20 cellular contexts compared by ENCODE assay signal in genomic region chr17:47611372-47612350, GRCh38. TPM values are rescaled to one million over a fixed set of nuclear protein-coding genes. Genes with fewer than 3 reads are reported as not detected.
A peak's percentile ranks its signal among the peaks of the same experiment; 100 is the strongest.
DNase-seq lines count a peak whose midpoint lies in the region; ATAC-seq and TF ChIP-seq lines count a peak whose summit lies in the region.
"Had no signal": no experiment of that assay in that cellular context is flagged by ENCODE, and none has a peak within 500 bp of the region (broad histone marks: within the 10 kb centered on the region; RNA-seq: fewer than 3 reads in every experiment).

No MANE protein-coding gene starts in this region.

- H3K4ac ChIP-seq in IMR-90 (ENCODE audit: low read depth, low read length): peak overlapping the region; percentile 61

- H3K9me1 ChIP-seq in IMR-90 (ENCODE audit: insufficient read depth, low read length): peaks cover 6% of the 10 kb centered on the region; the same call in 1 of the 2 replicates

- H3K27ac Mint-ChIP-seq in Calu3 (ENCODE audit: unreplicated experiment): peak overlapping the region; percentile 23
- H3K27ac Mint-ChIP-seq: nephron progenitor cell had no signal

- H2AFZ ChIP-seq in IMR-90 (replicated peaks; ENCODE audit: low read length, poor library complexity): no peak overlapping the region

- H4K8ac ChIP-seq in IMR-90 (ENCODE audit: low read depth in 2 of 2, low read length in 2 of 2): no peak overlapping the region

- no peak for TF ChIP-seq EP300 in gastroesophageal sphincter (IDR thresholded peaks at IDR 0.05)

- H3K14ac ChIP-seq in IMR-90 (replicated peaks; ENCODE audit: low read depth, low read length): peak overlapping the region; percentile 68

- H3K27ac ChIP-seq in IMR-90 (ENCODE audit: insufficient read depth, low read length) (peak overlapping the region; percentile 73; the same call in 1 of the 2 replicates), gastroesophageal sphincter (no peak overlapping the region)
- H3K27ac ChIP-seq: cardiac muscle cell, foreskin keratinocyte, right atrium auricular region had no signal

- H3K9ac ChIP-seq in IMR-90 (ENCODE audit: low read depth, low read length): no peak overlapping the region
- H3K9ac ChIP-seq: BLaER1 treated with 17β-estradiol and CSF1 and Interleukin-3, amounts not matched to agents 10 nM and 100 nM had no signal

- CTCF ChIA-PET in Calu3 (lab: Charles Lee): interaction anchor here (0.6 kb wide), 2 partner anchors 73 to 281 kb away, joined by 3 read pairs; no protein-coding TSS in a partner anchor
- CTCF ChIA-PET in IMR-90 (lab: Yijun Ruan, JAX): no interaction called here

- peak overlapping the region; percentile 13 for H2BK120ac ChIP-seq in IMR-90 (ENCODE audit: low read depth, low read length)

- dilution Hi-C loops in IMR-90 (cut with HindIII; ENCODE audit: low sequenced_read_pairs, unreplicated experiment): no loop called here

- TF ChIP-seq CTCF in Calu3 (IDR thresholded peaks at IDR 0.05; ENCODE audit: unreplicated experiment) (no peak), IMR-90 (conservative IDR thresholded peaks at IDR 0.05; ENCODE audit: low read depth, low read length) (no peak), gastroesophageal sphincter (IDR thresholded peaks at IDR 0.05) (no peak)

- peak overlapping the region; percentile 1; the same call in 1 of the 2 replicates for H4K5ac ChIP-seq in IMR-90 (ENCODE audit: low read depth, low read length)

- peak overlapping the region; percentile 56 for H3K18ac ChIP-seq in IMR-90 (ENCODE audit: low read depth, low read length)

- TF ChIP-seq POLR2A in IMR-90 (IDR thresholded peaks at IDR 0.05; ENCODE audit: low read depth, low read length): no peak
- TF ChIP-seq POLR2A in gastroesophageal sphincter (IDR thresholded peaks at IDR 0.05): no peak

- ATAC-seq in IMR-90 (ENCODE audit: low read depth) (peak; percentile 24), gastroesophageal sphincter (no peak)
- ATAC-seq: foreskin keratinocyte had no signal

- no peak overlapping the region for H3K4me3 Mint-ChIP-seq in Calu3 (ENCODE audit: low read depth, unreplicated experiment)
- H3K4me3 Mint-ChIP-seq: nephron progenitor cell had no signal

- no peaks in the 10 kb centered on the region for H4K20me1 ChIP-seq in IMR-90 (ENCODE audit: insufficient read depth, low read length)

- H3K4me3 ChIP-seq in IMR-90 (ENCODE audit: insufficient read depth, low read depth, low read length): no peak overlapping the region
- no peak overlapping the region for H3K4me3 ChIP-seq in gastroesophageal sphincter
- H3K4me3 ChIP-seq: BLaER1 treated with 17β-estradiol and CSF1 and Interleukin-3, amounts not matched to agents 10 nM and 100 nM; cardiac muscle cell; lung; right atrium auricular region had no signal

- H2BK20ac ChIP-seq in IMR-90 (ENCODE audit: low read depth, low read length): peak overlapping the region; percentile 46; the same call in 1 of the 2 replicates

- H3K56ac ChIP-seq in IMR-90 (ENCODE audit: extremely low read depth, insufficient read depth, low read length): no peak overlapping the region

- no peaks in the 10 kb centered on the region for H3K9me3 ChIP-seq in IMR-90 (ENCODE audit: control insufficient read depth, insufficient read depth, low read length)
- no peaks in the 10 kb centered on the region for H3K9me3 ChIP-seq in gastroesophageal sphincter
- H3K9me3 ChIP-seq: BLaER1 treated with 17β-estradiol and CSF1 and Interleukin-3, amounts not matched to agents 10 nM and 100 nM; right atrium auricular region had no signal

- H2AK5ac ChIP-seq in IMR-90 (ENCODE audit: low read depth, low read length): peak overlapping the region; percentile 5; the same call in 1 of the 2 replicates

- intact Hi-C loops in Calu3 (cut with micrococcal nuclease; ENCODE audit: unreplicated experiment): loop anchor here (10.0 kb wide), 1 partner anchor 247 kb away; no protein-coding TSS in a partner anchor
- intact Hi-C loops in IMR-90 (cut with micrococcal nuclease): loop anchor here (10.0 kb wide), 2 partner anchors 77 to 437 kb away; partner anchors contain the start of gene NPEPPS

- peaks cover 23 to 28% of the 10 kb centered on the region in 2 experiments for H3K79me1 ChIP-seq in IMR-90 (ENCODE audit: low read depth in 1 of 2, low read length in 2 of 2)

- H3K36me3 ChIP-seq in IMR-90 (ENCODE audit: control insufficient read depth, insufficient read depth, low read length) (peaks cover 20% of the 10 kb centered on the region), gastroesophageal sphincter (peaks cover 3 to 77% of the 10 kb centered on the region in 2 donors)

- H3K27me3 ChIP-seq in IMR-90 (ENCODE audit: control insufficient read depth, insufficient read depth, low read length) (no peaks in the 10 kb centered on the region), gastroesophageal sphincter (no peaks in the 10 kb centered on the region)
- H3K27me3 ChIP-seq: BLaER1 treated with 17β-estradiol and CSF1 and Interleukin-3, amounts not matched to agents 10 nM and 100 nM; cardiac muscle cell; foreskin keratinocyte; right atrium auricular region had no signal

- no CpG with 5 or more reads among the region's 5 CpGs for WGBS in IMR-90 (ENCODE audit: extremely low coverage in 2 of 2, insufficient read length in 1 of 2), 2 experiments
- WGBS in gastroesophageal sphincter (ENCODE audit: low coverage in 1 of 2), 2 donors: 65 to 86% methylated on average over 3 to 4 of the region's 5 CpGs

- TF ChIP-seq RAD21 in IMR-90 (IDR thresholded peaks at IDR 0.05; ENCODE audit: low read length): no peak

- H3K4me2 ChIP-seq in IMR-90 (ENCODE audit: low read depth, low read length): no peak overlapping the region
- H3K4me2 ChIP-seq: BLaER1 treated with 17β-estradiol and CSF1 and Interleukin-3, amounts not matched to agents 10 nM and 100 nM had no signal

- peaks cover 48% of the 10 kb centered on the region for H3K4me1 Mint-ChIP-seq in Calu3 (ENCODE audit: low read depth, unreplicated experiment)
- H3K4me1 Mint-ChIP-seq: nephron progenitor cell had no signal

- H3K36me3 Mint-ChIP-seq in Calu3 (ENCODE audit: insufficient read depth, unreplicated experiment): peaks cover 67% of the 10 kb centered on the region

- H2AK9ac ChIP-seq in IMR-90 (replicated peaks; ENCODE audit: low read depth, low read length, poor library complexity): no peak overlapping the region

- H4K91ac ChIP-seq in IMR-90 (ENCODE audit: insufficient read depth, low read depth, low read length): no peak overlapping the region

- no peaks in the 10 kb centered on the region for H3K27me3 Mint-ChIP-seq in Calu3 (ENCODE audit: unreplicated experiment)

- DNase-seq in Calu3 (no peak), IMR-90 (peak; percentile 16), astrocyte of the hippocampus (ENCODE audit: low read depth, low spot score) (peak; percentile 23), myocyte (ENCODE audit: low read depth) (peak; percentile 28), NCI-H1694 (lab: John Stamatoyannopoulos, UW) (no peak), midbrain (lab: John Stamatoyannopoulos, UW) (no peak), putamen (ENCODE audit: low spot score) (no peak)
- DNase-seq: activated CD4-positive, alpha-beta T cell treated with anti-CD3 and anti-CD28 coated beads for 1 hour; effector CD4-positive, alpha-beta T cell; NCI-H1092 treated with DMSO at 0.1 percent for 48 hours; nephron progenitor cell; SHP77 treated with DMSO at 0.1 percent for 48 hours; T-helper 2 cell had no signal

- H3K23ac ChIP-seq in IMR-90 (ENCODE audit: low read depth, low read length): peak overlapping the region; percentile 23; the same call in 1 of the 2 replicates

- POLR2A ChIA-PET in IMR-90 (lab: Charles Lee; ENCODE audit: unreplicated experiment): interaction anchor here (0.6 kb wide), 1 partner anchor 116 kb away, joined by 4 read pairs; no protein-coding TSS in a partner anchor

- BruUV-seq in Calu3 (replicated peaks; lab: Mats Ljungman, UMichigan) (no TSS peak), IMR-90 (replicated peaks; lab: Mats Ljungman, UMichigan) (no TSS peak)

- in situ Hi-C loops in IMR-90 (cut with MboI; ENCODE audit: low sequenced_read_pairs): loop anchor here (10.0 to 25.0 kb wide), 3 partner anchors 117 to 449 kb away; no protein-coding TSS in a partner anchor

- 0 out of 3 replicates have a peak overlapping the region, but pooled peaks have one; percentile 54 for H2BK15ac ChIP-seq in IMR-90 (ENCODE audit: low read depth, low read length)

- H2BK5ac ChIP-seq in IMR-90 (ENCODE audit: low read depth, low read length, poor library complexity, severe bottlenecking): peak overlapping the region; percentile 44

- H3K4me1 ChIP-seq in IMR-90 (ENCODE audit: control insufficient read depth, insufficient read depth, low read length) (peaks cover 9% of the 10 kb centered on the region), gastroesophageal sphincter (peaks cover 0 to 6% (median 0%) of the 10 kb centered on the region in 3 donors)
- H3K4me1 ChIP-seq: right atrium auricular region had no signal

- no peaks in the 10 kb centered on the region for H3K9me3 Mint-ChIP-seq in Calu3 (ENCODE audit: low read depth, unreplicated experiment)
- H3K9me3 Mint-ChIP-seq: activated naive CD4-positive, alpha-beta T cell treated with anti-CD3 and anti-CD28 coated beads, Interleukin-2, amount 50 U/mL, for 72 hours; nephron progenitor cell had no signal

TF ChIP-seq in IMR-90, 13 proteins besides CTCF, POLR2A, EP300 and RAD21 (continues in another document):
- TF ChIP-seq SMC3 (IDR thresholded peaks at IDR 0.05; ENCODE audit: low read depth, low read length) (no peak), BHLHE40 (IDR thresholded peaks at IDR 0.05; ENCODE audit: low read depth, low read length) (no peak), RCOR1 (IDR thresholded peaks at IDR 0.05; ENCODE audit: insufficient replicate concordance, low read length) (no peak), USF2 (IDR thresholded peaks at IDR 0.05; ENCODE audit: low read depth, low read length) (no peak), FOS (IDR thresholded peaks at IDR 0.05; ENCODE audit: low read depth, low read length) (no peak), MAFK (IDR thresholded peaks at IDR 0.05; ENCODE audit: low read depth, low read length) (no peak), NFE2L2 (IDR thresholded peaks at IDR 0.05; ENCODE audit: low read depth, low read length) (no peak), CEBPB (IDR thresholded peaks at IDR 0.05; ENCODE audit: low read depth, low read length) (no peak), MXI1 (IDR thresholded peaks at IDR 0.05; ENCODE audit: borderline replicate concordance, low read depth, low read length) (no peak)

RNA-seq across cellular contexts. Expression of gene KPNB1, which starts 38.1 kb away (rescaled TPM):
- total RNA-seq in Calu3 (2022) (511 and 538 TPM in 2 replicates), IMR-90 (2012; rRNA removed) (659 and 1,082 TPM in 2 replicates), myocyte (230 and 249 TPM in 2 replicates), gastroesophageal sphincter (100 to 1,000 TPM; 192 to 215 (median 211) TPM)
- 191 and 206 TPM in 2 replicates for polyA plus RNA-seq in IMR-90 (2012; rRNA removed)
- 78.7 and 81.9 TPM in 2 replicates for polyA plus RNA-seq in IMR-90 (2012; cell fraction: cytosol; rRNA removed)
- polyA plus RNA-seq in IMR-90 (2012; cell fraction: nucleus; rRNA removed; ENCODE audit: low replicate concordance): 66.4 and 160 TPM in 2 replicates
- 140 TPM for polyA plus RNA-seq in myocyte (2012)

Comparison
In these comparisons a context has a peak if more than half of its experiments do, and no peak if none do; other contexts are left out.
1. DNase-seq: peak in IMR-90 (single experiment), astrocyte of the hippocampus (single experiment) and myocyte (single experiment); none in Calu3 (single experiment), NCI-H1694 (single experiment), midbrain (single experiment) and putamen (single experiment).